Comparison of ENCODE assay signal across 10 cellular contexts in genomic region chr17:32335046-32335445, GRCh38. TPM values are rescaled to one million over a fixed set of nuclear protein-coding genes. Genes with fewer than 3 reads are reported as not detected.
DNase-seq lines count a peak whose midpoint lies in the region; ATAC-seq and TF ChIP-seq lines count a peak whose summit lies in the region.
"Had no signal": no experiment of that assay in that cellular context is flagged by ENCODE, and none has a peak within 500 bp of the region (broad histone marks: within the 10 kb centered on the region; RNA-seq: fewer than 3 reads in every experiment).

No MANE protein-coding gene starts in this region.

- no peaks in the 10 kb centered on the region for H3K27me3 Mint-ChIP-seq in CD8-positive, alpha-beta memory T cell
- no peaks in the 10 kb centered on the region for H3K27me3 Mint-ChIP-seq in effector memory CD8-positive, alpha-beta T cell

- peak overlapping the region in 1 of 8 donors; percentile 18 for H3K27ac Mint-ChIP-seq in CD8-positive, alpha-beta memory T cell
- H3K27ac Mint-ChIP-seq in effector memory CD8-positive, alpha-beta T cell: no peak overlapping the region

- peaks cover 10% of the 10 kb centered on the region for H3K4me1 ChIP-seq in skeletal muscle satellite cell (ENCODE audit: control insufficient read depth, insufficient read depth, low read length)
- peaks cover 16% of the 10 kb centered on the region for H3K4me1 ChIP-seq in CD8-positive, alpha-beta memory T cell (ENCODE audit: insufficient read depth, low read length)
- H3K4me1 ChIP-seq: A549 had no signal

- no peak overlapping the region for H3K4me3 Mint-ChIP-seq in CD8-positive, alpha-beta memory T cell
- no peak overlapping the region for H3K4me3 Mint-ChIP-seq in effector memory CD8-positive, alpha-beta T cell

- POLR2A ChIA-PET in CD8-positive, alpha-beta memory T cell (lab: Charles Lee): no interaction called here

- CTCF ChIA-PET in CD8-positive, alpha-beta memory T cell (lab: Charles Lee): interaction anchor here (1.7 kb wide), 1 partner anchor 15 kb away, joined by 4 read pairs; no protein-coding TSS in a partner anchor

- in situ Hi-C loops in astrocyte of the spinal cord (cut with HindIII; ENCODE audit: low sequenced_read_pairs): no loop called here

- no peak for ATAC-seq in effector memory CD8-positive, alpha-beta T cell (replicated peaks)
- ATAC-seq: GM12878 had no signal

- peak overlapping the region; percentile 23 for H3K4me2 ChIP-seq in skeletal muscle satellite cell (ENCODE audit: low read length)
- H3K4me2 ChIP-seq: A549 had no signal

- peak; percentile 36 for DNase-seq in AG10803 (ENCODE audit: low read depth)
- DNase-seq in EH (ENCODE audit: low read depth): peak; percentile 62
- DNase-seq in astrocyte of the spinal cord (ENCODE audit: low read depth, low spot score): peak; percentile 3
- DNase-seq in A172 (ENCODE audit: low spot score): no peak
- no peak for DNase-seq in CD8-positive, alpha-beta memory T cell
- DNase-seq in effector memory CD8-positive, alpha-beta T cell: no peak
- DNase-seq: DMS53 had no signal

- peaks cover 9% of the 10 kb centered on the region for H3K36me3 ChIP-seq in skeletal muscle satellite cell (ENCODE audit: insufficient read depth, low read length)
- H3K36me3 ChIP-seq in CD8-positive, alpha-beta memory T cell (ENCODE audit: insufficient read depth, low read length): peaks cover 22% of the 10 kb centered on the region

- no peaks in the 10 kb centered on the region for H3K27me3 ChIP-seq in skeletal muscle satellite cell (ENCODE audit: control insufficient read depth, insufficient read depth, low read length)
- no peaks in the 10 kb centered on the region for H3K27me3 ChIP-seq in CD8-positive, alpha-beta memory T cell (ENCODE audit: insufficient read depth, low read length, poor library complexity, severe bottlenecking)

- H3K9me3 ChIP-seq in skeletal muscle satellite cell (replicated peaks; ENCODE audit: low read length): no peaks in the 10 kb centered on the region
- H3K9me3 ChIP-seq in CD8-positive, alpha-beta memory T cell (ENCODE audit: low read length): no peaks in the 10 kb centered on the region
- H3K9me3 ChIP-seq: A549 had no signal

- peaks cover 19 to 22% (median 21%) of the 10 kb centered on the region in 3 donors for H3K4me1 Mint-ChIP-seq in CD8-positive, alpha-beta memory T cell
- peaks cover 17 to 18% of the 10 kb centered on the region in 2 donors for H3K4me1 Mint-ChIP-seq in effector memory CD8-positive, alpha-beta T cell (ENCODE audit: low read depth in 2 of 2)

- TF ChIP-seq CTCF in AG10803 (conservative IDR thresholded peaks at IDR 0.05; ENCODE audit: low read length): no peak
- TF ChIP-seq CTCF in astrocyte of the spinal cord (IDR thresholded peaks at IDR 0.05; ENCODE audit: low read depth, low read length): no peak

- H3K4me3 ChIP-seq in AG10803 (ENCODE audit: low read length) (no peak overlapping the region), astrocyte of the spinal cord (ENCODE audit: low read depth, low read length) (no peak overlapping the region), skeletal muscle satellite cell (ENCODE audit: low read length) (no peak overlapping the region)
- no peak overlapping the region for H3K4me3 ChIP-seq in CD8-positive, alpha-beta memory T cell (ENCODE audit: low read length)
- H3K4me3 ChIP-seq: A549, GM12878 had no signal

- no peaks in the 10 kb centered on the region for H3K9me3 Mint-ChIP-seq in CD8-positive, alpha-beta memory T cell
- no peaks in the 10 kb centered on the region for H3K9me3 Mint-ChIP-seq in effector memory CD8-positive, alpha-beta T cell

- H3K27ac ChIP-seq in CD8-positive, alpha-beta memory T cell (ENCODE audit: low read depth, low read length): no peak overlapping the region
- H3K27ac ChIP-seq: A549 had no signal

- H3K36me3 Mint-ChIP-seq in CD8-positive, alpha-beta memory T cell: peaks cover 0 to 63% (median 10%) of the 10 kb centered on the region in 3 donors
- H3K36me3 Mint-ChIP-seq in effector memory CD8-positive, alpha-beta T cell (ENCODE audit: insufficient read depth): peaks cover 15% of the 10 kb centered on the region

- no peak overlapping the region for H3K9ac ChIP-seq in skeletal muscle satellite cell (ENCODE audit: low read depth, low read length)

RNA-seq across cellular contexts. Expression of gene C17orf75, which starts 6.9 kb away (rescaled TPM):
- total RNA-seq in skeletal muscle satellite cell (2012; rRNA removed): 7.6 and 10.6 TPM in 2 replicates
- 75.6 and 89.5 TPM in 2 replicates for total RNA-seq in A172 (2014; rRNA removed; shearing (Covaris generic))
- 10 to 100 TPM; 24.7 to 33.4 TPM for total RNA-seq in CD8-positive, alpha-beta memory T cell
- 12.6 TPM for polyA plus RNA-seq in CD8-positive, alpha-beta memory T cell

RNA-seq across cellular contexts. Expression of gene ZNF207, which starts 14.9 kb away (rescaled TPM):
- 127 and 135 TPM in 2 replicates for total RNA-seq in skeletal muscle satellite cell (2012; rRNA removed)
- 221 and 227 TPM in 2 replicates for total RNA-seq in A172 (2014; rRNA removed; shearing (Covaris generic))
- 100 to 1,000 TPM; 198 to 203 TPM for total RNA-seq in CD8-positive, alpha-beta memory T cell
- 147 TPM for polyA plus RNA-seq in CD8-positive, alpha-beta memory T cell

Comparison
In these comparisons a context has a peak if more than half of its experiments do, and no peak if none do; other contexts are left out.
1. DNase-seq: peak in AG10803 (single experiment), EH (single experiment) and astrocyte of the spinal cord (single experiment); none in A172 (single experiment), CD8-positive, alpha-beta memory T cell (0 of 5) and effector memory CD8-positive, alpha-beta T cell (0 of 3).